Comparison of ENCODE assay signal across 9 cellular contexts in genomic region chr13:19048381-19048780, GRCh38.
"Had no signal": no experiment of that assay in that cellular context is flagged by ENCODE, and none has a peak within 500 bp of the region (broad histone marks: within the 10 kb centered on the region; RNA-seq: fewer than 3 reads in every experiment).

No MANE protein-coding gene starts in this region.

- H3K4me3 ChIP-seq: K562 had no signal

- DNase-seq: IMR-90, KBM-7, KG1 had no signal

- FAIRE-seq: HepG2, HTR-8/SVneo, K562 had no signal

- H3K27me3 Mint-ChIP-seq: IgD-negative memory B cell had no signal

- ATAC-seq: HepG2 had no signal

- H3K27ac ChIP-seq: HL-60, KMS-11 had no signal

- H3K4me3 Mint-ChIP-seq: IgD-negative memory B cell had no signal

- H3K4me1 Mint-ChIP-seq: IgD-negative memory B cell had no signal

- H3K27ac Mint-ChIP-seq: IgD-negative memory B cell had no signal
